In the genomic region with DNA sequence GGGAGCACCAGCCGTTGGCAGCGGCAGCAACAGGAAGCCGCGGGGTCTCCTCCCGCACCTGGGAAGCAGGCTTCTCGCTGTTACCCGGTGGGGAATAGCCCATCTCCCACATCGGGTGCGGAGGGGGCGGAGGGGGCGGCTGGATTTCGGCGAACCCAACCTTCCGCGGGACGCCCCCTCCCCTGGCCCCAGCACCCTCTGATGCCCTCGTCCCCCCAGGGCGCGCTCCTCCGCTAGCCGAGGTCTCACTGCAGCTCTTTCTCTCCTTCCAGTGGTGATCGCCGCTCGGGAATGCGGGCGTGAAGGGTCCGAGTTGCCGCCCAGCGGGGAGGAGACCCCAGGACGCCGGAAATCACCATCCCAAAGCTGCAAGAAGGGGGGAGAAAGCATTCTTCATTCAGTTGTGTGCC, we compare ENCODE assay signal across 8 cellular contexts. TPM values are rescaled to one million over a fixed set of nuclear protein-coding genes. Genes with fewer than 3 reads are reported as not detected.
DNase-seq lines count a peak whose midpoint lies in the region; ATAC-seq and TF ChIP-seq lines count a peak whose summit lies in the region.

No MANE protein-coding gene starts in this region.

- POLR2A ChIA-PET in Caco-2 (lab: Charles Lee) = interaction anchor here (0.6 to 2.7 kb wide), 4 partner anchors 76 to 102 kb away, joined by 3 to 17 read pairs (median 9); no protein-coding TSS in a partner anchor

- H3K4me3 Mint-ChIP-seq in Caco-2 (ENCODE audit: unreplicated experiment) = peak overlapping the region; percentile 95

- H3K36me3 Mint-ChIP-seq in Caco-2 (ENCODE audit: insufficient read depth, unreplicated experiment) = peaks cover 46% of the 10 kb centered on the region
- H3K36me3 Mint-ChIP-seq in activated naive CD4-positive, alpha-beta T cell treated with anti-CD3 and anti-CD28 coated beads, Interleukin-2, amount 50 U/mL, for 72 hours = peaks cover 5 to 8% of the 10 kb centered on the region in 2 donors

- peaks cover 8% of the 10 kb centered on the region for H3K4me1 Mint-ChIP-seq in Caco-2 (ENCODE audit: low read depth, unreplicated experiment)

- no peaks in the 10 kb centered on the region for H3K9me3 Mint-ChIP-seq in Caco-2 (ENCODE audit: unreplicated experiment)
- peaks cover 4 to 5% of the 10 kb centered on the region in 2 donors for H3K9me3 Mint-ChIP-seq in activated naive CD4-positive, alpha-beta T cell treated with anti-CD3 and anti-CD28 coated beads, Interleukin-2, amount 50 U/mL, for 72 hours

- no peak for TF ChIP-seq CTCF in Caco-2 (IDR thresholded peaks at IDR 0.05; ENCODE audit: insufficient read depth in 1 of 2, low read depth in 1 of 2, low read length in 1 of 2, severe bottlenecking in 1 of 2, unreplicated experiment in 1 of 2)

- H3K36me3 ChIP-seq in Caco-2 (ENCODE audit: control insufficient read depth, insufficient read depth, low read length) = no peaks in the 10 kb centered on the region
- H3K36me3 ChIP-seq in iPS-15b (ENCODE audit: control insufficient read depth, insufficient read depth, low read length) = no peaks in the 10 kb centered on the region
- peaks cover 8% of the 10 kb centered on the region for H3K36me3 ChIP-seq in skeletal muscle satellite cell (ENCODE audit: insufficient read depth, low read length)

- H3K4me1 ChIP-seq in Caco-2 = peaks cover 24% of the 10 kb centered on the region
- no peaks in the 10 kb centered on the region for H3K4me1 ChIP-seq in iPS-15b (ENCODE audit: control insufficient read depth, insufficient read depth, low read length)
- H3K4me1 ChIP-seq in skeletal muscle satellite cell (ENCODE audit: control insufficient read depth, insufficient read depth, low read length) = peaks cover 46% of the 10 kb centered on the region

- peak; percentile 0 for ATAC-seq in HG02798 (IDR thresholded peaks at IDR 0.05; ENCODE audit: poor library complexity, unreplicated experiment)
- ATAC-seq in activated naive CD4-positive, alpha-beta T cell treated with anti-CD3 and anti-CD28 coated beads, Interleukin-2, amount 50 U/mL, for 72 hours = peak in 1 of 2 donors; percentile 2
- ATAC-seq in HG02610 (IDR thresholded peaks at IDR 0.05; ENCODE audit: unreplicated experiment) = no peak

- H3K9me3 ChIP-seq in Caco-2 = no peaks in the 10 kb centered on the region
- H3K9me3 ChIP-seq in iPS-15b (ENCODE audit: control insufficient read depth, insufficient read depth, low read length) = no peaks in the 10 kb centered on the region
- H3K9me3 ChIP-seq in skeletal muscle satellite cell (replicated peaks; ENCODE audit: low read length) = no peaks in the 10 kb centered on the region

- H3K9ac ChIP-seq in iPS-15b (ENCODE audit: low read depth, low read length) (no peak overlapping the region), skeletal muscle satellite cell (ENCODE audit: low read depth, low read length) (peak overlapping the region; percentile 95)

- DNase-seq in Caco-2 (peak; percentile 51 to 56), NCI-H446 treated with DMSO at 0.1 percent for 48 hours (lab: John Stamatoyannopoulos, UW) (no peak), GF-D8 (lab: John Stamatoyannopoulos, UW) (no peak)
- DNase-seq in activated naive CD4-positive, alpha-beta T cell treated with anti-CD3 and anti-CD28 coated beads, Interleukin-2, amount 50 U/mL, for 72 hours (ENCODE audit: low spot score in 2 of 2) = peak in 1 of 2 donors; percentile 60

- CTCF ChIA-PET in Caco-2 (lab: Charles Lee) = interaction anchor here (0.6 to 4.9 kb wide), 5 partner anchors 76 to 264 kb away, joined by 3 to 61 read pairs (median 9); no protein-coding TSS in a partner anchor

- H3K27me3 Mint-ChIP-seq in Caco-2 (ENCODE audit: insufficient read depth, unreplicated experiment) = no peaks in the 10 kb centered on the region

- peak overlapping the region; percentile 88 for H3K27ac Mint-ChIP-seq in Caco-2 (ENCODE audit: unreplicated experiment)
- peak overlapping the region; percentile 84 to 96 for H3K27ac Mint-ChIP-seq in activated naive CD4-positive, alpha-beta T cell treated with anti-CD3 and anti-CD28 coated beads, Interleukin-2, amount 50 U/mL, for 72 hours

- H3K27me3 ChIP-seq in Caco-2 (replicated peaks; ENCODE audit: control insufficient read depth, insufficient read depth, low read length) = no peaks in the 10 kb centered on the region
- peaks cover 15% of the 10 kb centered on the region for H3K27me3 ChIP-seq in iPS-15b (ENCODE audit: control insufficient read depth, insufficient read depth, low read length)
- H3K27me3 ChIP-seq in skeletal muscle satellite cell (ENCODE audit: control insufficient read depth, insufficient read depth, low read length) = no peaks in the 10 kb centered on the region

- peak overlapping the region; percentile 73 for H3K4me3 ChIP-seq in Caco-2 (ENCODE audit: low read depth, low read length)
- H3K4me3 ChIP-seq in iPS-15b (ENCODE audit: low read depth, low read length) = peak overlapping the region; percentile 66
- peak overlapping the region; percentile 80 for H3K4me3 ChIP-seq in skeletal muscle satellite cell (ENCODE audit: low read length)

- BruUV-seq in Caco-2 (replicated peaks; lab: Mats Ljungman, UMichigan) = TSS peak; percentile 5

- intact Hi-C loops in Caco-2 (cut with micrococcal nuclease; ENCODE audit: unreplicated experiment) = no loop called here

- peak overlapping the region; percentile 96 for H3K4me2 ChIP-seq in skeletal muscle satellite cell (ENCODE audit: low read length)

RNA-seq across cellular contexts. Expression of gene SAMD4A, which starts 0.3 kb away (rescaled TPM):
- total RNA-seq in Caco-2 (2022) = 60.4 and 60.8 TPM in 2 replicates
- total RNA-seq in activated naive CD4-positive, alpha-beta T cell treated with anti-CD3 and anti-CD28 coated beads, Interleukin-2, amount 50 U/mL, for 72 hours = 1 to 10 TPM; 2.3 to 6.8 TPM
- 15.7 and 20.3 TPM in 2 replicates for total RNA-seq in skeletal muscle satellite cell (2012; rRNA removed)

RNA-seq across cellular contexts. Expression of gene CGRRF1, which starts 57.5 kb away (rescaled TPM):
- 12.0 and 12.3 TPM in 2 replicates for total RNA-seq in Caco-2 (2022)
- total RNA-seq in activated naive CD4-positive, alpha-beta T cell treated with anti-CD3 and anti-CD28 coated beads, Interleukin-2, amount 50 U/mL, for 72 hours = 10 to 100 TPM in 1 of 2 donors, 1 to 10 TPM in 1; 8.4 to 17.7 TPM
- total RNA-seq in skeletal muscle satellite cell (2012; rRNA removed) = 9.9 and 11.1 TPM in 2 replicates

Comparison
In these comparisons a context has a peak if more than half of its experiments do, and no peak if none do; other contexts are left out.
1. DNase-seq: peak in Caco-2 (2 of 2); none in NCI-H446 treated with DMSO at 0.1 percent for 48 hours (single experiment) and GF-D8 (single experiment).
2. Peak in every context shown above with its lines, with median percentiles within 50 percentile points of each other: H3K4me3 ChIP-seq.